ENCODE assay signal across 35 cellular contexts in genomic region chr4:37844204-37844603, GRCh38.
"Had no signal": no experiment of that assay in that cellular context is flagged by ENCODE, and none has a peak within 500 bp of the region (broad histone marks: within the 10 kb centered on the region; RNA-seq: fewer than 3 reads in every experiment).

No MANE protein-coding gene starts in this region.

- H3K27ac ChIP-seq: KMS-11 had no signal

- H3K9ac ChIP-seq: KMS-11 had no signal

- H3K27me3 ChIP-seq: MG63 had no signal

- H3K4me2 ChIP-seq: KMS-11 had no signal

- DNase-seq: Karpas-422, Kasumi-1, KG1, MG63, MM.1S, MV-4-11, NCI-H1048, NCI-H1092, NCI-H1092 treated with DMSO at 0.1 percent for 48 hours, NCI-H1105, NCI-H1105 treated with DMSO at 0.1 percent for 48 hours, NCI-H1417, NCI-H1436, NCI-H1436 treated with DMSO at 0.1 percent for 48 hours, NCI-H146, NCI-H1694, NCI-H1694 treated with DMSO at 0.1 percent for 48 hours, NCI-H187, NCI-H187 treated with DMSO at 0.1 percent for 48 hours, NCI-H1930, NCI-H2029, NCI-H2029 treated with DMSO at 0.1 percent for 48 hours, NCI-H2081, NCI-H2081 treated with DMSO at 0.1 percent for 48 hours, NCI-H2107, NCI-H2171, NCI-H2171 treated with DMSO at 0.1 percent for 48 hours, NCI-H2227 treated with DMSO at 0.1 percent for 48 hours, NCI-H226, NCI-H345, NCI-H446, NCI-H446 treated with DMSO at 0.1 percent for 48 hours, NCI-H510A, NCI-H510A treated with DMSO at 0.1 percent for 48 hours had no signal

- H3K9me3 ChIP-seq: MG63 had no signal

- H3K4me3 ChIP-seq: MG63 had no signal
